In genomic region chr18:55322176-55322735, GRCh38 we compare ENCODE assay signal across 8 cellular contexts.
DNase-seq lines count a peak whose midpoint lies in the region; TF ChIP-seq lines count a peak whose summit lies in the region.

No MANE protein-coding gene starts in this region.

- TF ChIP-seq POLR2A in erythroblast (IDR thresholded peaks at IDR 0.05; ENCODE audit: low read length), result no peak

- no peaks in the 10 kb centered on the region for H3K9me2 ChIP-seq in SU-DHL-6 (replicated peaks; ENCODE audit: insufficient read depth, low read length)

- POLR2A ChIA-PET in HEK293 (lab: Yijun Ruan, JAX), result interaction anchor here (0.6 to 1.0 kb wide), 7 partner anchors 12 to 462 kb away, joined by 3 to 7 read pairs (median 6); no protein-coding TSS in a partner anchor

- TF ChIP-seq CTCF in HEK293 (tag by site-specific recombination; IDR thresholded peaks at IDR 0.05) (peak; percentile 68), SU-DHL-6 (IDR thresholded peaks at IDR 0.05; ENCODE audit: insufficient read depth, low read length, poor library complexity, severe bottlenecking) (no peak), tibial artery (IDR thresholded peaks at IDR 0.05) (no peak)

- H3F3A ChIP-seq in SU-DHL-6 (ENCODE audit: insufficient read depth), result no peaks in the 10 kb centered on the region

- H3K4me2 ChIP-seq in SU-DHL-6 (ENCODE audit: low read depth, low read length, poor library complexity, severe bottlenecking), result peak overlapping the region; percentile 25

- peak overlapping the region; percentile 33 for H3K4me3 ChIP-seq in HEK293 (ENCODE audit: low read depth, low read length)
- no peak overlapping the region for H3K4me3 ChIP-seq in SU-DHL-6 (ENCODE audit: insufficient read depth, low read length, poor library complexity, severe bottlenecking)
- H3K4me3 ChIP-seq in tibial artery, result peak overlapping the region; percentile 56 to 70

- intact Hi-C loops in tibial artery (cut with DNase I; ENCODE audit: low total_unique reads), result loop anchor here (5.0 to 10.0 kb wide), 3 partner anchors 80 to 265 kb away; partner anchors contain the start of gene TCF4

- H2AFZ ChIP-seq in SU-DHL-6 (ENCODE audit: low read depth, low read length, severe bottlenecking), result peak overlapping the region; percentile 22

- H3K9ac ChIP-seq in SU-DHL-6 (ENCODE audit: low read length), result no peak overlapping the region

- peaks cover 47% of the 10 kb centered on the region for H3K4me1 ChIP-seq in HEK293 (ENCODE audit: control insufficient read depth, insufficient read depth, low read length)
- peaks cover 0 to 30% (median 4%) of the 10 kb centered on the region in 4 donors for H3K4me1 ChIP-seq in tibial artery

- H4K20me1 ChIP-seq in SU-DHL-6 (ENCODE audit: low read depth, low read length), result no peaks in the 10 kb centered on the region

- H3K9me3 ChIP-seq in HEK293 (ENCODE audit: control insufficient read depth, insufficient read depth, low read depth, low read length), result no peaks in the 10 kb centered on the region
- no peaks in the 10 kb centered on the region for H3K9me3 ChIP-seq in SU-DHL-6 (ENCODE audit: insufficient read depth, low read length)
- no peaks in the 10 kb centered on the region for H3K9me3 ChIP-seq in tibial artery

- H3K36me3 ChIP-seq in HEK293 (ENCODE audit: control insufficient read depth in 2 of 2, insufficient read depth in 1 of 2, low read length in 2 of 2), result no peaks in the 10 kb centered on the region
- no peaks in the 10 kb centered on the region for H3K36me3 ChIP-seq in SU-DHL-6 (ENCODE audit: low read length)
- no peaks in the 10 kb centered on the region for H3K36me3 ChIP-seq in tibial artery

- no peaks in the 10 kb centered on the region for H3K27me3 ChIP-seq in SU-DHL-6 (ENCODE audit: low read length)
- no peaks in the 10 kb centered on the region for H3K27me3 ChIP-seq in tibial artery

- peak; percentile 5 for DNase-seq in activated CD4-positive, alpha-beta T cell treated with anti-CD3 and anti-CD28 coated beads for 48 hours
- no peak for DNase-seq in activated CD4-positive, alpha-beta T cell treated with anti-CD3 and anti-CD28 coated beads, Interleukin-2, amount 50 U/mL, for 4 hours
- DNase-seq in NAMALWA (ENCODE audit: low spot score) (peak; percentile 96), erythroblast (lab: John Stamatoyannopoulos, UW) (peak; percentile 88 to 94), midbrain (lab: John Stamatoyannopoulos, UW) (peak; percentile 88), tibial artery (peak; percentile 90 to 91)

- H3K27ac ChIP-seq in HEK293 (ENCODE audit: extremely low read depth, low read depth, low read length), result peak overlapping the region; percentile 97
- no peak overlapping the region for H3K27ac ChIP-seq in SU-DHL-6 (ENCODE audit: low read depth, low read length)
- H3K27ac ChIP-seq in tibial artery, result peak overlapping the region; percentile 84 to 88

- CTCF ChIA-PET in HEK293 (lab: Yijun Ruan, JAX), result interaction anchor here (0.6 to 1.4 kb wide), 4 partner anchors 70 to 258 kb away, joined by 3 read pairs; no protein-coding TSS in a partner anchor

- H3K79me2 ChIP-seq in SU-DHL-6 (ENCODE audit: insufficient read depth, low read length), result no peaks in the 10 kb centered on the region

TF ChIP-seq in HEK293, 187 proteins besides CTCF, POLR2A, EP300 and RAD21 (continues in another document):
- TF ChIP-seq ZBTB20 (tag by site-specific recombination; IDR thresholded peaks at IDR 0.05) (peak; percentile 84), ZNF138 (tag by site-specific recombination; IDR thresholded peaks at IDR 0.05; ENCODE audit: borderline replicate concordance) (no peak), ZBTB17 (tag by site-specific recombination; IDR thresholded peaks at IDR 0.05) (peak; percentile 36; the same call in 1 of the 2 replicates), ZNF211 (tag by site-specific recombination; IDR thresholded peaks at IDR 0.05; ENCODE audit: low read depth) (no peak), PRDM10 (tag by site-specific recombination; IDR thresholded peaks at IDR 0.05) (peak; percentile 98), MZF1 (tag by site-specific recombination; IDR thresholded peaks at IDR 0.05; ENCODE audit: borderline replicate concordance) (0 out of 2 replicates have a peak, but pooled peaks have one; percentile 49), ZNF366 (tag by site-specific recombination; conservative IDR thresholded peaks at IDR 0.05) (peak; percentile 74), ZSCAN23 (tag by site-specific recombination; IDR thresholded peaks at IDR 0.05) (no peak), ZNF274 (IDR thresholded peaks at IDR 0.05; ENCODE audit: low read length) (no peak), ZNF274 (tag by site-specific recombination; IDR thresholded peaks at IDR 0.05; ENCODE audit: borderline replicate concordance) (no peak), ZNF510 (tag by site-specific recombination; IDR thresholded peaks at IDR 0.05; ENCODE audit: insufficient replicate concordance) (no peak), ZBTB26 (tag by site-specific recombination; optimal IDR thresholded peaks at IDR 0.05) (peak; percentile 26), ZFP3 (tag by site-specific recombination; IDR thresholded peaks at IDR 0.05; ENCODE audit: low read depth) (no peak)
- TF ChIP-seq, protein P1, sequence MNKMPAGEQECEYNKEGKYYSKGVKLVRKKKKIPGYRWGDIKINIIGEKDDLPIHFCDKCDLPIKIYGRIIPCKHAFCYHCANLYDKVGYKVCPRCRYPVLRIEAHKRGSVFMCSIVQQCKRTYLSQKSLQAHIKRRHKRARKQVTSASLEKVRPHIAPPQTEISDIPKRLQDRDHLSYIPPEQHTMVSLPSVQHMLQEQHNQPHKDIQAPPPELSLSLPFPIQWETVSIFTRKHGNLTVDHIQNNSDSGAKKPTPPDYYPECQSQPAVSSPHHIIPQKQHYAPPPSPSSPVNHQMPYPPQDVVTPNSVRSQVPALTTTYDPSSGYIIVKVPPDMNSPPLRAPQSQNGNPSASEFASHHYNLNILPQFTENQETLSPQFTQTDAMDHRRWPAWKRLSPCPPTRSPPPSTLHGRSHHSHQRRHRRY (tag by site-specific recombination; IDR thresholded peaks at IDR 0.05), result no peak
- TF ChIP-seq, protein P2, sequence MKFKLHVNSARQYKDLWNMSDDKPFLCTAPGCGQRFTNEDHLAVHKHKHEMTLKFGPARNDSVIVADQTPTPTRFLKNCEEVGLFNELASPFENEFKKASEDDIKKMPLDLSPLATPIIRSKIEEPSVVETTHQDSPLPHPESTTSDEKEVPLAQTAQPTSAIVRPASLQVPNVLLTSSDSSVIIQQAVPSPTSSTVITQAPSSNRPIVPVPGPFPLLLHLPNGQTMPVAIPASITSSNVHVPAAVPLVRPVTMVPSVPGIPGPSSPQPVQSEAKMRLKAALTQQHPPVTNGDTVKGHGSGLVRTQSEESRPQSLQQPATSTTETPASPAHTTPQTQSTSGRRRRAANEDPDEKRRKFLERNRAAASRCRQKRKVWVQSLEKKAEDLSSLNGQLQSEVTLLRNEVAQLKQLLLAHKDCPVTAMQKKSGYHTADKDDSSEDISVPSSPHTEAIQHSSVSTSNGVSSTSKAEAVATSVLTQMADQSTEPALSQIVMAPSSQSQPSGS (tag by site-specific recombination; IDR thresholded peaks at IDR 0.05; ENCODE audit: low read depth), result no peak

Comparison
In these comparisons a context has a peak if more than half of its experiments do, and no peak if none do; other contexts are left out.
1. DNase-seq: peak in activated CD4-positive, alpha-beta T cell treated with anti-CD3 and anti-CD28 coated beads for 48 hours (single experiment), NAMALWA (single experiment), erythroblast (2 of 2), midbrain (single experiment) and tibial artery (2 of 2); none in activated CD4-positive, alpha-beta T cell treated with anti-CD3 and anti-CD28 coated beads, Interleukin-2, amount 50 U/mL, for 4 hours (0 of 2).